Comparison of ENCODE assay signal across 23 cellular contexts in the genomic region with DNA sequence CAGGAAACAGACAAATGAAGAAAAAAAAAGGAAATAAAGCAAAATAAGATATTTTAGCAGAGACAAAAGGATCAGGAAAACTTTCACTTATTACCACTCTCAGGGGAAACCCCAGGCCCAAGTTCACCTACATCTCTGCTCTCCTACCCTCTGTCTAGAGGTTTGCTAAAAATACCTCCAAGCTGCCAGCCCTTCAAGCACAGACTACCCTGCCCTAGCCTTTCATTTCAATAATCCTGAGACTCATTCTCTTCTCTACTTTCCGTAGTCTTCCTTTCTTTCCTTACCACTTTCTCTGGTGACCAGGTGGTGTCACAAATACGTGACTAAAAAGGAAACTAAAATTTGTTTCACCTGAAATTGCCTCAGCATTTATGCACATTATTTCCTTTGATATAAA. TPM values are rescaled to one million over a fixed set of nuclear protein-coding genes. Genes with fewer than 3 reads are reported as not detected.
A peak's percentile ranks its signal among the peaks of the same experiment; 100 is the strongest.
DNase-seq lines count a peak whose midpoint lies in the region; ATAC-seq and TF ChIP-seq lines count a peak whose summit lies in the region.
"Had no signal": no experiment of that assay in that cellular context is flagged by ENCODE, and none has a peak within 500 bp of the region (broad histone marks: within the 10 kb centered on the region; RNA-seq: fewer than 3 reads in every experiment).

No MANE protein-coding gene starts in this region.

- DNase-seq in activated naive CD4-positive, alpha-beta T cell treated with anti-CD3 and anti-CD28 coated beads, Interleukin-2, amount 50 U/mL, for 72 hours (ENCODE audit: low spot score in 2 of 2) = no peak
- DNase-seq in activated naive CD4-positive, alpha-beta T cell treated with Interleukin-2 at 50 U/mL for 16 hours = no peak
- no peak for DNase-seq in CD4-positive, alpha-beta T cell
- DNase-seq in endothelial cell (ENCODE audit: low spot score) = no peak
- DNase-seq in activated gamma-delta T cell treated with Interleukin-2 at 50 U/mL for 16 hours = no peak
- no peak for DNase-seq in activated CD4-positive, CD25-positive, alpha-beta regulatory T cell (lab: John Stamatoyannopoulos, UW)
- DNase-seq: COR-L47, DMS79, GM23248, HCEC 1CT, KG1, NCI-H1694, NCI-H2081, NCI-H2171, NCI-H345, NCI-H526 treated with DMSO at 0.1 percent for 48 hours, OCI-M1, SJCRH30 had no signal

- H3K9me3 ChIP-seq in CD4-positive, alpha-beta T cell (ENCODE audit: control insufficient read depth, low read length) = no peaks in the 10 kb centered on the region
- H3K9me3 ChIP-seq in HEK293 (ENCODE audit: control insufficient read depth, insufficient read depth, low read depth, low read length) = no peaks in the 10 kb centered on the region

- H3K9me3 Mint-ChIP-seq in activated naive CD4-positive, alpha-beta T cell treated with anti-CD3 and anti-CD28 coated beads, Interleukin-2, amount 50 U/mL, for 72 hours = no peaks in the 10 kb centered on the region
- H3K9me3 Mint-ChIP-seq in CD4-positive, alpha-beta T cell = no peaks in the 10 kb centered on the region
- H3K9me3 Mint-ChIP-seq in endothelial cell (ENCODE audit: unreplicated experiment) = no peaks in the 10 kb centered on the region
- H3K9me3 Mint-ChIP-seq: CD14-positive monocyte had no signal

- CTCF ChIA-PET in CD4-positive, alpha-beta T cell (lab: Charles Lee) = no interaction called here
- CTCF ChIA-PET in HEK293 (lab: Yijun Ruan, JAX) = no interaction called here

- H3K27ac ChIP-seq in CD4-positive, alpha-beta T cell (ENCODE audit: low read depth, low read length) = no peak overlapping the region
- H3K27ac ChIP-seq in HEK293 (ENCODE audit: extremely low read depth, low read depth, low read length) = no peak overlapping the region
- H3K27ac ChIP-seq: GM23248, SJCRH30 had no signal

- POLR2A ChIA-PET in CD4-positive, alpha-beta T cell (lab: Charles Lee) = no interaction called here
- POLR2A ChIA-PET in HEK293 (lab: Yijun Ruan, JAX) = no interaction called here

- H3K27ac Mint-ChIP-seq in activated naive CD4-positive, alpha-beta T cell treated with anti-CD3 and anti-CD28 coated beads, Interleukin-2, amount 50 U/mL, for 72 hours = peak overlapping the region; percentile 46 to 93
- peak overlapping the region; percentile 42 for H3K27ac Mint-ChIP-seq in CD4-positive, alpha-beta T cell
- peak overlapping the region; percentile 32 for H3K27ac Mint-ChIP-seq in endothelial cell (ENCODE audit: unreplicated experiment)
- H3K27ac Mint-ChIP-seq: B cell had no signal

- no peaks in the 10 kb centered on the region for H3K4me1 ChIP-seq in HEK293 (ENCODE audit: control insufficient read depth, insufficient read depth, low read length)
- H3K4me1 ChIP-seq: SJCRH30 had no signal

- H3K4me3 Mint-ChIP-seq in CD4-positive, alpha-beta T cell = no peak overlapping the region
- no peak overlapping the region for H3K4me3 Mint-ChIP-seq in endothelial cell (ENCODE audit: unreplicated experiment)
- H3K4me3 Mint-ChIP-seq: B cell, CD14-positive monocyte had no signal

- no peaks in the 10 kb centered on the region for H3K27me3 ChIP-seq in CD4-positive, alpha-beta T cell (ENCODE audit: control insufficient read depth, insufficient read depth, low read length)
- H3K27me3 ChIP-seq: SJCRH30 had no signal

- peaks cover 25 to 40% of the 10 kb centered on the region in 2 experiments for H3K36me3 ChIP-seq in HEK293 (ENCODE audit: control insufficient read depth in 2 of 2, insufficient read depth in 1 of 2, low read length in 2 of 2)

- peak; percentile 70 to 79 for ATAC-seq in activated naive CD4-positive, alpha-beta T cell treated with anti-CD3 and anti-CD28 coated beads, Interleukin-2, amount 50 U/mL, for 72 hours
- no peak for ATAC-seq in CD4-positive, alpha-beta T cell (ENCODE audit: poor library complexity)
- ATAC-seq in GM19452 (IDR thresholded peaks at IDR 0.05; ENCODE audit: unreplicated experiment) = no peak

- H3K36me3 Mint-ChIP-seq in activated naive CD4-positive, alpha-beta T cell treated with anti-CD3 and anti-CD28 coated beads, Interleukin-2, amount 50 U/mL, for 72 hours = peaks cover 8 to 31% of the 10 kb centered on the region in 2 donors
- peaks cover 92% of the 10 kb centered on the region for H3K36me3 Mint-ChIP-seq in CD4-positive, alpha-beta T cell (ENCODE audit: low read depth)
- peaks cover 14% of the 10 kb centered on the region for H3K36me3 Mint-ChIP-seq in endothelial cell (ENCODE audit: low read depth, unreplicated experiment)

- no peak for TF ChIP-seq CTCF in CD4-positive, alpha-beta T cell (IDR thresholded peaks at IDR 0.05)
- no peak for TF ChIP-seq CTCF in HEK293 (tag by site-specific recombination; IDR thresholded peaks at IDR 0.05)
- TF ChIP-seq CTCF in endothelial cell (IDR thresholded peaks at IDR 0.05; ENCODE audit: unreplicated experiment) = no peak

- intact Hi-C loops in CD4-positive, alpha-beta T cell (cut with DNase I, micrococcal nuclease) = no loop called here

- no peaks in the 10 kb centered on the region for H3K27me3 Mint-ChIP-seq in CD4-positive, alpha-beta T cell
- no peaks in the 10 kb centered on the region for H3K27me3 Mint-ChIP-seq in endothelial cell (ENCODE audit: unreplicated experiment)
- H3K27me3 Mint-ChIP-seq: B cell had no signal

- no peak overlapping the region for H3K4me3 ChIP-seq in HEK293 (ENCODE audit: low read depth, low read length)
- H3K4me3 ChIP-seq: GM23248, SJCRH30 had no signal

- peaks cover 34% of the 10 kb centered on the region for H3K4me1 Mint-ChIP-seq in CD4-positive, alpha-beta T cell (ENCODE audit: low read depth)
- no peaks in the 10 kb centered on the region for H3K4me1 Mint-ChIP-seq in endothelial cell (ENCODE audit: unreplicated experiment)
- H3K4me1 Mint-ChIP-seq: CD14-positive monocyte had no signal

TF ChIP-seq in HEK293, 187 proteins besides CTCF, POLR2A, EP300 and RAD21:
- TF ChIP-seq PRDM1 (tag by site-specific recombination; IDR thresholded peaks at IDR 0.05) (peak; percentile 89), ZNF184 (tag by site-specific recombination; IDR thresholded peaks at IDR 0.05) (no peak), ZEB2 (tag by site-specific recombination; IDR thresholded peaks at IDR 0.05) (no peak), ZNF266 (tag by site-specific recombination; IDR thresholded peaks at IDR 0.05; ENCODE audit: low read depth) (no peak)
TF ChIP-seq in HEK293: peak in this region for 1.

RNA-seq across cellular contexts. Expression of a gene that starts 33.8 kb away (rescaled TPM):
- total RNA-seq in activated naive CD4-positive, alpha-beta T cell treated with anti-CD3 and anti-CD28 coated beads, Interleukin-2, amount 50 U/mL, for 72 hours = 10 to 100 TPM; 41.7 to 53.9 TPM
- total RNA-seq in CD4-positive, alpha-beta T cell = 10 to 100 TPM; 24.6 to 26.4 TPM
- total RNA-seq in endothelial cell (ENCODE audit: unreplicated experiment) = 36.8 TPM

RNA-seq across cellular contexts. Expression of a gene that starts 53.2 kb away (rescaled TPM):
- total RNA-seq in activated naive CD4-positive, alpha-beta T cell treated with anti-CD3 and anti-CD28 coated beads, Interleukin-2, amount 50 U/mL, for 72 hours = not detected
- total RNA-seq in CD4-positive, alpha-beta T cell = not detected
- total RNA-seq in endothelial cell (ENCODE audit: unreplicated experiment) = 1.6 TPM
- total RNA-seq: B cell, HT1080, SJCRH30 had no signal

Comparison
In these comparisons a context has a peak if more than half of its experiments do, and no peak if none do; other contexts are left out.
1. ATAC-seq: peak in activated naive CD4-positive, alpha-beta T cell treated with anti-CD3 and anti-CD28 coated beads, Interleukin-2, amount 50 U/mL, for 72 hours (2 of 2); none in CD4-positive, alpha-beta T cell (single experiment) and GM19452 (single experiment).
2. Peak in every context shown above with its lines, with median percentiles within 50 percentile points of each other: H3K27ac Mint-ChIP-seq.